In genomic region chr7:74183653-74184450, GRCh38 we compare ENCODE assay signal across 8 cellular contexts. TPM values are rescaled to one million over a fixed set of nuclear protein-coding genes. Genes with fewer than 3 reads are reported as not detected.
DNase-seq lines count a peak whose midpoint lies in the region; ATAC-seq and TF ChIP-seq lines count a peak whose summit lies in the region.

No MANE protein-coding gene starts in this region.

- intact Hi-C loops in HCT116 (cut with micrococcal nuclease), result loop anchor here (2.0 kb wide), 1 partner anchor 115 kb away; no protein-coding TSS in a partner anchor
- intact Hi-C loops in activated T-helper 2 cell treated with anti-CD3 and anti-CD28 coated beads, Interferon-gamma antibody, Interleukin-2, Interleukin-4, amounts not matched to agents 10 μg/mL and 5 μg/mL and 100 μg/mL, durations not matched to agents 14 hours and 24 hours and 36 hours (cut with micrococcal nuclease), result no loop called here
- intact Hi-C loops in left colon (cut with DNase I, micrococcal nuclease), result loop anchor here in 1 of 2 donors (10.0 kb wide), 1 partner anchor 109 kb away; no protein-coding TSS in a partner anchor

- H3K36me3 ChIP-seq in CD4-positive, CD25-positive, alpha-beta regulatory T cell (ENCODE audit: control insufficient read depth, insufficient read depth, low read length), result peaks cover 39% of the 10 kb centered on the region
- H3K36me3 ChIP-seq in HCT116 (ENCODE audit: control insufficient read depth in 1 of 2, insufficient read depth in 2 of 2, low read length in 2 of 2), result peaks cover 12 to 46% of the 10 kb centered on the region in 2 experiments

- H3K4me2 ChIP-seq in HCT116 (ENCODE audit: low read length), result peak overlapping the region; percentile 45

- peaks cover 40 to 97% (median 81%) of the 10 kb centered on the region in 4 donors for H3K4me1 Mint-ChIP-seq in CD4-positive, CD25-positive, alpha-beta regulatory T cell
- peaks cover 39% of the 10 kb centered on the region for H3K4me1 Mint-ChIP-seq in activated T-helper 2 cell treated with anti-CD3 and anti-CD28 coated beads, Interferon-gamma antibody, Interleukin-2, Interleukin-4, amounts not matched to agents 10 μg/mL and 5 μg/mL and 100 μg/mL, durations not matched to agents 14 hours and 24 hours and 36 hours (ENCODE audit: low read depth)

- H3K36me3 Mint-ChIP-seq in CD4-positive, CD25-positive, alpha-beta regulatory T cell, result peaks cover 31% of the 10 kb centered on the region
- H3K36me3 Mint-ChIP-seq in activated T-helper 2 cell treated with anti-CD3 and anti-CD28 coated beads, Interferon-gamma antibody, Interleukin-2, Interleukin-4, amounts not matched to agents 10 μg/mL and 5 μg/mL and 100 μg/mL, durations not matched to agents 14 hours and 24 hours and 36 hours (ENCODE audit: low read depth), result peaks cover 65% of the 10 kb centered on the region

- no peaks in the 10 kb centered on the region for H3K27me3 ChIP-seq in CD4-positive, CD25-positive, alpha-beta regulatory T cell (ENCODE audit: control insufficient read depth, insufficient read depth, low read length)
- no peaks in the 10 kb centered on the region for H3K27me3 ChIP-seq in HCT116 (ENCODE audit: insufficient read depth, low read length)

- peak; percentile 70 for TF ChIP-seq RAD21 in HCT116 (IDR thresholded peaks at IDR 0.05; ENCODE audit: low read depth)

- RAD21 ChIA-PET in HCT116 (lab: Charles Lee; ENCODE audit: low non-redundant PET in 1 of 2, low total read pairs in 2 of 2, uncharacterized antibody in 2 of 2, unreplicated experiment in 2 of 2), result interaction anchor here (0.6 to 1.2 kb wide), 3 partner anchors 100 to 116 kb away, joined by 3 read pairs; partner anchors contain the start of gene LIMK1 (in 1 of the 2)

- peak in 1 of 3 donors; percentile 51 for DNase-seq in CD4-positive, CD25-positive, alpha-beta regulatory T cell
- DNase-seq in HCT116 (ENCODE audit: low read depth, low spot score) (no peak), left colon (peak in 1 of 2 donors; percentile 39), AG08395 (ENCODE audit: low spot score) (no peak)
- DNase-seq in activated T-helper 2 cell treated with anti-CD3 and anti-CD28 coated beads, Interferon-gamma antibody, Interleukin-2, Interleukin-4, amounts not matched to agents 10 μg/mL and 5 μg/mL and 100 μg/mL, durations not matched to agents 14 hours and 24 hours and 36 hours (ENCODE audit: low spot score), result no peak

- H3K9me3 Mint-ChIP-seq in CD4-positive, CD25-positive, alpha-beta regulatory T cell, result no peaks in the 10 kb centered on the region
- no peaks in the 10 kb centered on the region for H3K9me3 Mint-ChIP-seq in activated T-helper 2 cell treated with anti-CD3 and anti-CD28 coated beads, Interferon-gamma antibody, Interleukin-2, Interleukin-4, amounts not matched to agents 10 μg/mL and 5 μg/mL and 100 μg/mL, durations not matched to agents 14 hours and 24 hours and 36 hours

- peaks cover 73% of the 10 kb centered on the region; the same call in 1 of the 2 replicates for H4K20me1 ChIP-seq in HCT116 (ENCODE audit: insufficient read depth)

- peak overlapping the region; percentile 45 for H3K27ac ChIP-seq in CD4-positive, CD25-positive, alpha-beta regulatory T cell (ENCODE audit: insufficient read depth, low read length, poor library complexity, severe bottlenecking)
- peak overlapping the region; percentile 9; the same call in 1 of the 2 replicates for H3K27ac ChIP-seq in HCT116 (ENCODE audit: low read depth, low read length)

- no peaks in the 10 kb centered on the region for H3K9me3 ChIP-seq in CD4-positive, CD25-positive, alpha-beta regulatory T cell (ENCODE audit: control insufficient read depth in 2 of 2, low read length in 2 of 2)
- H3K9me3 ChIP-seq in HCT116 (ENCODE audit: control insufficient read depth in 1 of 2, insufficient read depth in 1 of 2, low read depth in 1 of 2, low read length in 2 of 2), result no peaks in the 10 kb centered on the region

- CTCF ChIA-PET in HCT116 (lab: Charles Lee), result interaction anchor here (0.8 to 2.0 kb wide), 14 partner anchors 9 to 159 kb away, joined by 3 to 12 read pairs (median 4); partner anchors contain the start of genes EIF4H and LIMK1

- H3K4me3 ChIP-seq in CD4-positive, CD25-positive, alpha-beta regulatory T cell (ENCODE audit: low read depth, low read length), result peak overlapping the region; percentile 46
- H3K4me3 ChIP-seq in HCT116 (replicated peaks in 1 of 2; ENCODE audit: low read depth in 1 of 2, low read length in 2 of 2), result no peak overlapping the region

- no peak overlapping the region for H2AFZ ChIP-seq in HCT116 (ENCODE audit: low read depth, low read length, poor library complexity, severe bottlenecking)

- peak; percentile 58 to 72 (median 71) for TF ChIP-seq CTCF in HCT116 (IDR thresholded peaks at IDR 0.05 in 2 of 3, conservative IDR thresholded peaks at IDR 0.05 in 1 of 3; ENCODE audit: borderline replicate concordance in 1 of 3, insufficient read depth in 1 of 3, low read depth in 2 of 3, low read length in 2 of 3)

- no peak for TF ChIP-seq POLR2A in HCT116 (IDR thresholded peaks at IDR 0.05; ENCODE audit: borderline replicate concordance, extremely low read depth, insufficient read depth, insufficient read length)

- POLR2A ChIA-PET in HCT116 (lab: Charles Lee), result interaction anchor here (0.8 to 2.0 kb wide), 5 partner anchors 9 to 124 kb away, joined by 3 to 6 read pairs (median 5); partner anchors contain the start of gene EIF4H

- no peaks in the 10 kb centered on the region for H3K27me3 Mint-ChIP-seq in CD4-positive, CD25-positive, alpha-beta regulatory T cell
- H3K27me3 Mint-ChIP-seq in activated T-helper 2 cell treated with anti-CD3 and anti-CD28 coated beads, Interferon-gamma antibody, Interleukin-2, Interleukin-4, amounts not matched to agents 10 μg/mL and 5 μg/mL and 100 μg/mL, durations not matched to agents 14 hours and 24 hours and 36 hours (ENCODE audit: low read depth), result no peaks in the 10 kb centered on the region

- peak overlapping the region; percentile 4; the same call in 1 of the 2 replicates for H3K9ac ChIP-seq in HCT116 (ENCODE audit: low read length)

- peak; percentile 33 to 60 for ATAC-seq in CD4-positive, CD25-positive, alpha-beta regulatory T cell (ENCODE audit: low read depth in 2 of 2)
- ATAC-seq in HCT116, result peak; percentile 76
- peak; percentile 49 for ATAC-seq in left colon
- no peak for ATAC-seq in GM21717 (IDR thresholded peaks at IDR 0.05; ENCODE audit: unreplicated experiment)
- no peak for ATAC-seq in GM18498 (IDR thresholded peaks at IDR 0.05; ENCODE audit: unreplicated experiment)
- ATAC-seq in GM19324 (IDR thresholded peaks at IDR 0.05; ENCODE audit: low FRiP score, unreplicated experiment), result no peak

- BruUV-seq in HCT116 (replicated peaks; lab: Mats Ljungman, UMichigan), result no TSS peak

- H3K4me1 ChIP-seq in CD4-positive, CD25-positive, alpha-beta regulatory T cell (ENCODE audit: control insufficient read depth, insufficient read depth, low read length, poor library complexity, severe bottlenecking), result peaks cover 73% of the 10 kb centered on the region
- peaks cover 46 to 75% of the 10 kb centered on the region in 2 experiments for H3K4me1 ChIP-seq in HCT116 (ENCODE audit: control insufficient read depth in 1 of 2, insufficient read depth in 2 of 2, low read length in 2 of 2)

- H3K79me2 ChIP-seq in HCT116 (ENCODE audit: insufficient read depth, low read length), result peaks cover 100% of the 10 kb centered on the region

- no peaks in the 10 kb centered on the region for H3K9me2 ChIP-seq in HCT116 (ENCODE audit: insufficient read depth)

- H3K27ac Mint-ChIP-seq in CD4-positive, CD25-positive, alpha-beta regulatory T cell, result peak overlapping the region; percentile 9 to 64 (median 47)
- peak overlapping the region; percentile 69 for H3K27ac Mint-ChIP-seq in activated T-helper 2 cell treated with anti-CD3 and anti-CD28 coated beads, Interferon-gamma antibody, Interleukin-2, Interleukin-4, amounts not matched to agents 10 μg/mL and 5 μg/mL and 100 μg/mL, durations not matched to agents 14 hours and 24 hours and 36 hours

- peak overlapping the region; percentile 33 to 85 (median 50) for H3K4me3 Mint-ChIP-seq in CD4-positive, CD25-positive, alpha-beta regulatory T cell
- no peak overlapping the region for H3K4me3 Mint-ChIP-seq in activated T-helper 2 cell treated with anti-CD3 and anti-CD28 coated beads, Interferon-gamma antibody, Interleukin-2, Interleukin-4, amounts not matched to agents 10 μg/mL and 5 μg/mL and 100 μg/mL, durations not matched to agents 14 hours and 24 hours and 36 hours (ENCODE audit: low read depth)

TF ChIP-seq in HCT116, 20 proteins besides CTCF, POLR2A, EP300 and RAD21:
- TF ChIP-seq TCF7L2 (IDR thresholded peaks at IDR 0.05; ENCODE audit: borderline replicate concordance, extremely low read depth, insufficient read depth, insufficient read length) (no peak), CBX3 (IDR thresholded peaks at IDR 0.05; ENCODE audit: low read depth) (0 out of 2 replicates have a peak, but pooled peaks have one; percentile 37)

RNA-seq across cellular contexts. Expression of gene EIF4H, which starts 9.7 kb away (rescaled TPM):
- total RNA-seq in CD4-positive, CD25-positive, alpha-beta regulatory T cell, result 263 TPM
- 100 to 1,000 TPM; 222 to 257 (median 233) TPM for polyA plus RNA-seq in CD4-positive, CD25-positive, alpha-beta regulatory T cell
- total RNA-seq in HCT116 (2021; ENCODE audit: unreplicated experiment), result 384 TPM
- 300 and 343 TPM in 2 replicates for polyA plus RNA-seq in HCT116 (2012)
- total RNA-seq in activated T-helper 2 cell treated with anti-CD3 and anti-CD28 coated beads, Interferon-gamma antibody, Interleukin-2, Interleukin-4, amounts not matched to agents 10 μg/mL and 5 μg/mL and 100 μg/mL, durations not matched to agents 14 hours and 24 hours and 36 hours, result 367 and 372 TPM in 2 replicates
- total RNA-seq in left colon, result 100 to 1,000 TPM; 250 to 271 TPM

RNA-seq across cellular contexts. Expression of gene LAT2, which starts 26.0 kb away (rescaled TPM):
- 3.9 TPM for total RNA-seq in CD4-positive, CD25-positive, alpha-beta regulatory T cell
- 1 to 10 TPM; 2.2 to 6.3 (median 3.1) TPM for polyA plus RNA-seq in CD4-positive, CD25-positive, alpha-beta regulatory T cell
- 9.4 TPM for total RNA-seq in HCT116 (2021; ENCODE audit: unreplicated experiment)
- 19.4 and 22.7 TPM in 2 replicates for polyA plus RNA-seq in HCT116 (2012)
- 20.2 and 22.2 TPM in 2 replicates for total RNA-seq in activated T-helper 2 cell treated with anti-CD3 and anti-CD28 coated beads, Interferon-gamma antibody, Interleukin-2, Interleukin-4, amounts not matched to agents 10 μg/mL and 5 μg/mL and 100 μg/mL, durations not matched to agents 14 hours and 24 hours and 36 hours
- 1 to 10 TPM; 1.1 to 6.9 TPM for total RNA-seq in left colon

Comparison
In these comparisons a context has a peak if more than half of its experiments do, and no peak if none do; other contexts are left out.
1. ATAC-seq: peak in CD4-positive, CD25-positive, alpha-beta regulatory T cell (2 of 2), HCT116 (single experiment) and left colon (single experiment); none in GM21717 (single experiment), GM18498 (single experiment) and GM19324 (single experiment).